Comparison of ENCODE assay signal across 26 cellular contexts in genomic region chr3:135473449-135473848, GRCh38.
"Had no signal": no experiment of that assay in that cellular context is flagged by ENCODE, and none has a peak within 500 bp of the region (broad histone marks: within the 10 kb centered on the region; RNA-seq: fewer than 3 reads in every experiment).

No MANE protein-coding gene starts in this region.

- DNase-seq: naive B cell; naive thymus-derived CD8-positive, alpha-beta T cell; nephron progenitor cell; nucleus accumbens; pancreas; right cardiac atrium; spleen; stimulated activated CD4-positive, alpha-beta T cell treated with anti-CD3 and anti-CD28 coated beads, Interleukin-12 subunit alpha, Interleukin-12 subunit beta, amount 100 ng/mL, for 4 hours; stimulated activated CD4-positive, alpha-beta T cell treated with anti-CD3 and anti-CD28 coated beads, Interleukin-1b, Interleukin-23, amount 100 ng/mL, for 48 hours; stimulated activated CD4-positive, alpha-beta T cell treated with anti-CD3 and anti-CD28 coated beads, Interleukin-4, amount 100 ng/mL, for 1 hour; stimulated activated CD4-positive, alpha-beta T cell treated with anti-CD3 and anti-CD28 coated beads, Interleukin-4, amount 100 ng/mL, for 4 hours; stimulated activated CD8-positive, alpha-beta memory T cell treated with anti-CD3 and anti-CD28 coated beads, Interleukin-4, amount 100 ng/mL, for 48 hours; stimulated activated naive B cell treated with anti-CD40 and anti-IgM and Interleukin-4, amounts not matched to agents 10 μg/mL and 1 μg/mL and 100 μg/mL, for 72 hours; stimulated activated naive CD4-positive, alpha-beta T cell treated with Interleukin-2 at 50 U/mL for 16 hours; stomach; testis; tibial artery; transverse colon had no signal

- H3K27me3 ChIP-seq: neutrophil, pancreas, spleen, stomach, suprapubic skin, testis, tibial artery, transverse colon, vagina had no signal

- ATAC-seq: naive thymus-derived CD8-positive, alpha-beta T cell; natural killer cell treated with Interleukin-12 subunit alpha and Interleukin-12 subunit beta and Interleukin-15 and Interleukin-18, amount 100 ng/mL, for 72 hours; pancreas; right cardiac atrium; sciatic nerve; stimulated activated naive B cell treated with anti-CD40 and anti-IgM and Interleukin-4, amounts not matched to agents 10 μg/mL and 1 μg/mL and 100 μg/mL, for 72 hours had no signal

- H3K36me3 ChIP-seq: neutrophil, pancreas, prostate gland, spleen, stomach, suprapubic skin, tibial artery, transverse colon, vagina had no signal

- H3K4me3 ChIP-seq: pancreas, prostate gland, skin epidermis, smooth muscle cell, spleen, stomach, suprapubic skin, testis, tibial artery, transverse colon, vagina had no signal

- H3K9me3 ChIP-seq: neutrophil, pancreas, prostate gland, spleen, stomach, suprapubic skin, testis, tibial artery, transverse colon, vagina had no signal

- H3K27ac ChIP-seq: neutrophil, pancreas, prostate gland, skin epidermis, spleen, stomach, suprapubic skin, testis, tibial artery, transverse colon, vagina had no signal

- H3K4me1 ChIP-seq: pancreas, prostate gland, spleen, stomach, suprapubic skin, testis, tibial artery, transverse colon, vagina had no signal
